Comparison of ENCODE assay signal across 16 cellular contexts in the genomic region with DNA sequence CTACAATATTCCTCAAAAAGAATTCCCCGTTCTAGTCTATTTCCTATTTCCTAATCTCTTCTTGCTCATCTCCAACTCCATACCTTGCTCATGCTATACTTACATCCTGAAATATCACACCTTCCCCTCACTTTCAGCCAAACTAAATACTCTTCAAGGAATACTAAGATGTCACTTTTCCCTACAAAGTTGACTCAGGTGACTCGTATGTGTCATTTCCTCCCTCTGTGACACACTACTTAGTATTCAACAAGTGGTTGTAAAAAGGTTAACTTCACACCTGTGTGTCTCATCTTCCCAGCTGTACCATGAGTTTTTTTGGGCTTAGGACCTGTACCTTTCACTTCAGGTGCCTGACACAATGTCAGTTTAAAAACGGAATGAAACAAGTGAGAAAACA.
DNase-seq lines count a peak whose midpoint lies in the region; ATAC-seq and TF ChIP-seq lines count a peak whose summit lies in the region.
"Had no signal": no experiment of that assay in that cellular context is flagged by ENCODE, and none has a peak within 500 bp of the region (broad histone marks: within the 10 kb centered on the region; RNA-seq: fewer than 3 reads in every experiment).

No MANE protein-coding gene starts in this region.

- no peak overlapping the region for H3K4me3 Mint-ChIP-seq in WTC11

- no peak for TF ChIP-seq CTCF in heart left ventricle (IDR thresholded peaks at IDR 0.05)
- no peak for TF ChIP-seq CTCF in WTC11 (IDR thresholded peaks at IDR 0.05)
- TF ChIP-seq CTCF in upper lobe of left lung (IDR thresholded peaks at IDR 0.05), result no peak

- H3K9me3 Mint-ChIP-seq in WTC11, result no peaks in the 10 kb centered on the region

- H3K27me3 ChIP-seq in heart left ventricle (no peaks in the 10 kb centered on the region), upper lobe of left lung (no peaks in the 10 kb centered on the region)
- H3K27me3 ChIP-seq: testis had no signal

- no peak for ATAC-seq in heart left ventricle
- no peak for ATAC-seq in WTC11
- peak; percentile 52 for ATAC-seq in left colon
- ATAC-seq in upper lobe of left lung (ENCODE audit: low FRiP score in 2 of 2), result no peak
- no peak for ATAC-seq in GM18505 (IDR thresholded peaks at IDR 0.05; ENCODE audit: unreplicated experiment)
- ATAC-seq: Right ventricle myocardium inferior had no signal

- no peak overlapping the region for H3K4me3 ChIP-seq in heart left ventricle
- no peak overlapping the region for H3K4me3 ChIP-seq in upper lobe of left lung
- H3K4me3 ChIP-seq: coronary artery, lung, testis had no signal

- H3K27ac Mint-ChIP-seq in WTC11, result peak overlapping the region; percentile 60

- H3K9me3 ChIP-seq in heart left ventricle (no peaks in the 10 kb centered on the region), upper lobe of left lung (no peaks in the 10 kb centered on the region)
- H3K9me3 ChIP-seq: testis had no signal

- CTCF ChIA-PET in WTC11 (lab: Charles Lee), result interaction anchor here (0.8 to 1.2 kb wide), 2 partner anchors 28 to 261 kb away, joined by 3 to 4 read pairs; no protein-coding TSS in a partner anchor

- H3K4me1 ChIP-seq in heart left ventricle, result peaks cover 0 to 26% (median 14%) of the 10 kb centered on the region in 12 donors
- H3K4me1 ChIP-seq in upper lobe of left lung, result peaks cover 4 to 16% (median 9%) of the 10 kb centered on the region in 4 donors
- H3K4me1 ChIP-seq: testis had no signal

- TF ChIP-seq POLR2A in heart left ventricle (IDR thresholded peaks at IDR 0.05), result no peak
- TF ChIP-seq POLR2A in upper lobe of left lung (IDR thresholded peaks at IDR 0.05), result no peak
- TF ChIP-seq POLR2A in GM18505 (IDR thresholded peaks at IDR 0.05; ENCODE audit: borderline replicate concordance, extremely low read depth, insufficient read depth, insufficient read length), result no peak

- intact Hi-C loops in heart left ventricle (cut with DNase I), result loop anchor here in 2 of 10 donors (10.0 kb wide), 2 partner anchors 45 to 145 kb away; a partner anchor contains a TSS
- intact Hi-C loops in cardiac septum (cut with DNase I), result loop anchor here (2.0 kb wide), 1 partner anchor 553 kb away; a partner anchor contains a TSS
- intact Hi-C loops in left colon (cut with DNase I, micrococcal nuclease), result no loop called here

- no peaks in the 10 kb centered on the region for H3K27me3 Mint-ChIP-seq in WTC11 (ENCODE audit: low read depth)

- peaks cover 39% of the 10 kb centered on the region for H3K36me3 Mint-ChIP-seq in WTC11

- 91 to 94% (median 93%) methylated on average over 3 of the region's 3 CpGs for WGBS in heart left ventricle, 4 donors
- WGBS in upper lobe of left lung, 2 donors, result 93% methylated on average over 3 of the region's 3 CpGs

- POLR2A ChIA-PET in WTC11 (lab: Charles Lee), result no interaction called here

- TF ChIP-seq EP300 in upper lobe of left lung (IDR thresholded peaks at IDR 0.05), result no peak

- DNase-seq in heart left ventricle (no peak), cardiac septum (ENCODE audit: low spot score) (no peak), WTC11 (ENCODE audit: low spot score) (no peak), left colon (no peak), upper lobe of left lung (no peak), OCI-M2 (lab: John Stamatoyannopoulos, UW; ENCODE audit: unreplicated experiment) (no peak)
- no peak for DNase-seq in activated CD8-positive, alpha-beta memory T cell treated with anti-CD3 and anti-CD28 coated beads, Interleukin-2, amount 50 U/mL, for 48 hours
- DNase-seq: activated CD4-positive, alpha-beta T cell treated with anti-CD3 and anti-CD28 coated beads for 1 hour; activated effector memory CD4-positive, alpha-beta T cell treated with anti-CD3 and anti-CD28 coated beads, Interleukin-2, amount 50 U/mL, for 16 hours; KBM-7; NCI-H2171; testis had no signal

- peaks cover 0 to 67% (median 22%) of the 10 kb centered on the region in 9 donors for H3K36me3 ChIP-seq in heart left ventricle
- no peaks in the 10 kb centered on the region for H3K36me3 ChIP-seq in upper lobe of left lung

- H3K27ac ChIP-seq in heart left ventricle, result peak overlapping the region in 7 of 12 donors; percentile 66 to 84 (median 80)
- H3K27ac ChIP-seq in upper lobe of left lung, result peak overlapping the region; percentile 7 to 76 (median 60)
- H3K27ac ChIP-seq: testis had no signal

- H3K4me1 Mint-ChIP-seq in WTC11, result peaks cover 33% of the 10 kb centered on the region

TF ChIP-seq in WTC11, 78 proteins besides CTCF, POLR2A, EP300 and RAD21:
- TF ChIP-seq TEAD1 (CRISPR knock-in tag; IDR thresholded peaks at IDR 0.05) (no peak), NFE2L1 (CRISPR knock-in tag; IDR thresholded peaks at IDR 0.05) (no peak), JAZF1 (CRISPR knock-in tag; IDR thresholded peaks at IDR 0.05) (no peak), ZNF671 (CRISPR knock-in tag; IDR thresholded peaks at IDR 0.05) (no peak), MYBL2 (CRISPR knock-in tag; IDR thresholded peaks at IDR 0.05) (no peak)
- TF ChIP-seq, protein P1, sequence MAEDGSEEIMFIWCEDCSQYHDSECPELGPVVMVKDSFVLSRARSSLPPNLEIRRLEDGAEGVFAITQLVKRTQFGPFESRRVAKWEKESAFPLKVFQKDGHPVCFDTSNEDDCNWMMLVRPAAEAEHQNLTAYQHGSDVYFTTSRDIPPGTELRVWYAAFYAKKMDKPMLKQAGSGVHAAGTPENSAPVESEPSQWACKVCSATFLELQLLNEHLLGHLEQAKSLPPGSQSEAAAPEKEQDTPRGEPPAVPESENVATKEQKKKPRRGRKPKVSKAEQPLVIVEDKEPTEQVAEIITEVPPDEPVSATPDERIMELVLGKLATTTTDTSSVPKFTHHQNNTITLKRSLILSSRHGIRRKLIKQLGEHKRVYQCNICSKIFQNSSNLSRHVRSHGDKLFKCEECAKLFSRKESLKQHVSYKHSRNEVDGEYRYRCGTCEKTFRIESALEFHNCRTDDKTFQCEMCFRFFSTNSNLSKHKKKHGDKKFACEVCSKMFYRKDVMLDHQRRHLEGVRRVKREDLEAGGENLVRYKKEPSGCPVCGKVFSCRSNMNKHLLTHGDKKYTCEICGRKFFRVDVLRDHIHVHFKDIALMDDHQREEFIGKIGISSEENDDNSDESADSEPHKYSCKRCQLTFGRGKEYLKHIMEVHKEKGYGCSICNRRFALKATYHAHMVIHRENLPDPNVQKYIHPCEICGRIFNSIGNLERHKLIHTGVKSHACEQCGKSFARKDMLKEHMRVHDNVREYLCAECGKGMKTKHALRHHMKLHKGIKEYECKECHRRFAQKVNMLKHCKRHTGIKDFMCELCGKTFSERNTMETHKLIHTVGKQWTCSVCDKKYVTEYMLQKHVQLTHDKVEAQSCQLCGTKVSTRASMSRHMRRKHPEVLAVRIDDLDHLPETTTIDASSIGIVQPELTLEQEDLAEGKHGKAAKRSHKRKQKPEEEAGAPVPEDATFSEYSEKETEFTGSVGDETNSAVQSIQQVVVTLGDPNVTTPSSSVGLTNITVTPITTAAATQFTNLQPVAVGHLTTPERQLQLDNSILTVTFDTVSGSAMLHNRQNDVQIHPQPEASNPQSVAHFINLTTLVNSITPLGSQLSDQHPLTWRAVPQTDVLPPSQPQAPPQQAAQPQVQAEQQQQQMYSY (CRISPR knock-in tag; IDR thresholded peaks at IDR 0.05), result no peak
